Comparison of ENCODE assay signal across 8 cellular contexts in genomic region chr12:71840226-71840847, GRCh38. TPM values are rescaled to one million over a fixed set of nuclear protein-coding genes. Genes with fewer than 3 reads are reported as not detected.
DNase-seq lines count a peak whose midpoint lies in the region; ATAC-seq and TF ChIP-seq lines count a peak whose summit lies in the region.

No MANE protein-coding gene starts in this region.

- peak overlapping the region; percentile 88 to 96 for H3K27ac ChIP-seq in right atrium auricular region

- H3K27me3 ChIP-seq in MG63 (no peaks in the 10 kb centered on the region), right atrium auricular region (no peaks in the 10 kb centered on the region)

- H3K36me3 ChIP-seq in MG63 (peaks cover 14% of the 10 kb centered on the region), right atrium auricular region (no peaks in the 10 kb centered on the region)

- H3K9me3 ChIP-seq in MG63: no peaks in the 10 kb centered on the region
- H3K9me3 ChIP-seq in right atrium auricular region: no peaks in the 10 kb centered on the region

- peak; percentile 7 for ATAC-seq in GM21825 (IDR thresholded peaks at IDR 0.05; ENCODE audit: unreplicated experiment)
- ATAC-seq in activated naive CD4-positive, alpha-beta T cell treated with anti-CD3 and anti-CD28 coated beads, Interleukin-2, amount 50 U/mL, for 72 hours: peak; percentile 21 to 52

- peak; percentile 26 for DNase-seq in NCI-H146 (lab: John Stamatoyannopoulos, UW)
- no peak for DNase-seq in NCI-H146 treated with DMSO at 0.1 percent for 48 hours (lab: John Stamatoyannopoulos, UW; ENCODE audit: unreplicated experiment)
- DNase-seq in MG63: peak; percentile 25
- DNase-seq in activated naive CD4-positive, alpha-beta T cell treated with anti-CD3 and anti-CD28 coated beads, Interleukin-2, amount 50 U/mL, for 72 hours (ENCODE audit: low spot score in 2 of 2): peak; percentile 13 to 55
- no peak for DNase-seq in right atrium auricular region (ENCODE audit: low spot score)
- peak; percentile 22 for DNase-seq in retinal pigment epithelial cell (ENCODE audit: low read depth)
- no peak for DNase-seq in globus pallidus (ENCODE audit: low spot score)

- H3K27ac Mint-ChIP-seq in activated naive CD4-positive, alpha-beta T cell treated with anti-CD3 and anti-CD28 coated beads, Interleukin-2, amount 50 U/mL, for 72 hours: peak overlapping the region; percentile 98

- no peak for TF ChIP-seq CTCF in right atrium auricular region (IDR thresholded peaks at IDR 0.05)
- TF ChIP-seq CTCF in retinal pigment epithelial cell (conservative IDR thresholded peaks at IDR 0.05; ENCODE audit: low read depth, low read length): no peak

- peaks cover 13 to 29% of the 10 kb centered on the region in 2 donors for H3K36me3 Mint-ChIP-seq in activated naive CD4-positive, alpha-beta T cell treated with anti-CD3 and anti-CD28 coated beads, Interleukin-2, amount 50 U/mL, for 72 hours

- peaks cover 0 to 4% of the 10 kb centered on the region in 2 donors for H3K9me3 Mint-ChIP-seq in activated naive CD4-positive, alpha-beta T cell treated with anti-CD3 and anti-CD28 coated beads, Interleukin-2, amount 50 U/mL, for 72 hours

- H3K4me3 ChIP-seq in MG63 (peak overlapping the region; percentile 80), right atrium auricular region (peak overlapping the region; percentile 63 to 77), retinal pigment epithelial cell (ENCODE audit: low read length) (peak overlapping the region; percentile 94)

- H3K4me1 ChIP-seq in right atrium auricular region: peaks cover 0 to 34% of the 10 kb centered on the region in 2 donors

RNA-seq across cellular contexts. Expression of gene TBC1D15, which starts 0.8 kb away (rescaled TPM):
- 10.5 and 12.0 TPM in 2 replicates for total RNA-seq in MG63 (2014; rRNA removed; shearing (Covaris generic); ENCODE audit: low replicate concordance)
- total RNA-seq in activated naive CD4-positive, alpha-beta T cell treated with anti-CD3 and anti-CD28 coated beads, Interleukin-2, amount 50 U/mL, for 72 hours: 100 to 1,000 TPM in 1 of 2 donors, 10 to 100 TPM in 1; 70.9 to 152 TPM
- total RNA-seq in right atrium auricular region: 10 to 100 TPM; 12.3 to 15.1 TPM

Comparison
In these comparisons a context has a peak if more than half of its experiments do, and no peak if none do; other contexts are left out.
1. DNase-seq: peak in NCI-H146 (single experiment), MG63 (single experiment), activated naive CD4-positive, alpha-beta T cell treated with anti-CD3 and anti-CD28 coated beads, Interleukin-2, amount 50 U/mL, for 72 hours (2 of 2) and retinal pigment epithelial cell (single experiment); none in NCI-H146 treated with DMSO at 0.1 percent for 48 hours (single experiment), right atrium auricular region (single experiment) and globus pallidus (single experiment).
2. Peak in every context shown above with its lines, with median percentiles within 50 percentile points of each other: H3K4me3 ChIP-seq.